ENCODE assay signal across 21 cellular contexts in genomic region chr20:16352321-16352720, GRCh38.
"Had no signal": no experiment of that assay in that cellular context is flagged by ENCODE, and none has a peak within 500 bp of the region (broad histone marks: within the 10 kb centered on the region; RNA-seq: fewer than 3 reads in every experiment).

No MANE protein-coding gene starts in this region.

- H3K36me3 ChIP-seq: adrenal gland, ovary, WERI-Rb-1 had no signal

- ATAC-seq: activated naive CD4-positive, alpha-beta T cell treated with anti-CD3 and anti-CD28 coated beads, Interleukin-2, amount 50 U/mL, for 72 hours; heart right ventricle; left ventricle myocardium superior; naive thymus-derived CD8-positive, alpha-beta T cell; sciatic nerve had no signal

- H3K9me3 ChIP-seq: adrenal gland, heart right ventricle, ovary had no signal

- H3K27ac Mint-ChIP-seq: activated naive CD4-positive, alpha-beta T cell treated with anti-CD3 and anti-CD28 coated beads, Interleukin-2, amount 50 U/mL, for 72 hours; activated T-helper 1 cell treated with anti-CD3 and anti-CD28 coated beads, Interleukin-12 subunit alpha, Interleukin-12 subunit beta, Interleukin-2, Interleukin-4 antibody, amounts not matched to agents 30 ng/mL and 10 ng/mL and 1 ng/mL, durations not matched to agents 14 hours and 24 hours and 36 hours; immature natural killer cell had no signal

- H3K27me3 Mint-ChIP-seq: naive thymus-derived CD8-positive, alpha-beta T cell had no signal

- H3K4me1 ChIP-seq: adrenal gland, heart right ventricle had no signal

- H3K4me3 Mint-ChIP-seq: activated T-helper 1 cell treated with anti-CD3 and anti-CD28 coated beads, Interleukin-12 subunit alpha, Interleukin-12 subunit beta, Interleukin-2, Interleukin-4 antibody, amounts not matched to agents 30 ng/mL and 10 ng/mL and 1 ng/mL, durations not matched to agents 14 hours and 24 hours and 36 hours; immature natural killer cell; naive thymus-derived CD8-positive, alpha-beta T cell had no signal

- FAIRE-seq: bronchial epithelial cell, frontal cortex had no signal

- H3K27ac ChIP-seq: adrenal gland, epithelial cell of prostate, heart right ventricle, ovary, WERI-Rb-1 had no signal

- DNase-seq: activated CD4-positive, alpha-beta T cell treated with anti-CD3 and anti-CD28 coated beads for 1 hour; activated CD4-positive, alpha-beta T cell treated with anti-CD3 and anti-CD28 coated beads, Interleukin-2, amount 50 U/mL, for 4 hours; activated gamma-delta T cell treated with Interleukin-2 at 50 U/mL for 16 hours; adrenal gland; cerebellar nuclear complex; heart right ventricle; immature natural killer cell; kidney glomerular epithelial cell; left ventricle myocardium superior; naive thymus-derived CD8-positive, alpha-beta T cell; ovary; stimulated activated CD4-positive, alpha-beta T cell treated with anti-CD3 and anti-CD28 coated beads, Interleukin-4, amount 100 ng/mL, for 24 hours; stimulated activated naive CD4-positive, alpha-beta T cell; T-helper 2 cell; WERI-Rb-1 had no signal

- H3K9me3 Mint-ChIP-seq: activated naive CD4-positive, alpha-beta T cell treated with anti-CD3 and anti-CD28 coated beads, Interleukin-2, amount 50 U/mL, for 72 hours; activated T-helper 1 cell treated with anti-CD3 and anti-CD28 coated beads, Interleukin-12 subunit alpha, Interleukin-12 subunit beta, Interleukin-2, Interleukin-4 antibody, amounts not matched to agents 30 ng/mL and 10 ng/mL and 1 ng/mL, durations not matched to agents 14 hours and 24 hours and 36 hours; immature natural killer cell; naive thymus-derived CD8-positive, alpha-beta T cell had no signal

- H3K4me3 ChIP-seq: adrenal gland, heart right ventricle, ovary had no signal

- H3K4me1 Mint-ChIP-seq: immature natural killer cell; naive thymus-derived CD8-positive, alpha-beta T cell had no signal

- H3K36me3 Mint-ChIP-seq: activated naive CD4-positive, alpha-beta T cell treated with anti-CD3 and anti-CD28 coated beads, Interleukin-2, amount 50 U/mL, for 72 hours had no signal

- H3K27me3 ChIP-seq: adrenal gland, heart right ventricle, ovary had no signal
